In genomic region chr12:117968826-117969659, GRCh38 we compare ENCODE assay signal across 8 cellular contexts. TPM values are rescaled to one million over a fixed set of nuclear protein-coding genes. Genes with fewer than 3 reads are reported as not detected.
DNase-seq lines count a peak whose midpoint lies in the region; ATAC-seq and TF ChIP-seq lines count a peak whose summit lies in the region.

KSR2 (minus strand) TSS chr12:117968990; CDS start chr12:117968255, 735 bp downstream.

- POLR2A ChIA-PET in Panc1 (lab: Charles Lee), result no interaction called here

- in situ Hi-C loops in Panc1 (cut with HindIII; ENCODE audit: low pct_unique_long_range_greater_than_20kb, low sequenced_read_pairs), result no loop called here

- peak; percentile 69 for DNase-seq in Ammon's horn (ENCODE audit: low spot score)
- DNase-seq in GM19240 (ENCODE audit: insufficient read length, low spot score), result peak; percentile 41
- peak; percentile 62 for DNase-seq in HPDE6-E6E7 (ENCODE audit: extremely low spot score)
- no peak for DNase-seq in Panc1 (ENCODE audit: low read depth, low spot score)
- peak; percentile 42 for DNase-seq in activated naive CD4-positive, alpha-beta T cell treated with anti-CD3 and anti-CD28 coated beads, Interleukin-2, amount 50 U/mL, for 16 hours
- DNase-seq in iPS DF 19.7 (ENCODE audit: low read depth, low spot score), result peak; percentile 60

- H3K9me3 ChIP-seq in Panc1 (ENCODE audit: control insufficient read depth, insufficient read depth, low read depth, low read length), result 0 out of 2 replicates have a peak, but pooled peaks cover 4% of the 10 kb centered on the region
- H3K9me3 ChIP-seq in skeletal muscle satellite cell (replicated peaks; ENCODE audit: low read length), result no peaks in the 10 kb centered on the region

- intact Hi-C loops in Panc1 (cut with micrococcal nuclease; ENCODE audit: unreplicated experiment), result no loop called here

- no TSS peak for BruUV-seq in Panc1 (replicated peaks; lab: Mats Ljungman, UMichigan)

- H3K36me3 ChIP-seq in Panc1 (ENCODE audit: control insufficient read depth, insufficient read depth, low read length) (no peaks in the 10 kb centered on the region; the same call in 1 of the 2 replicates), skeletal muscle satellite cell (ENCODE audit: insufficient read depth, low read length) (no peaks in the 10 kb centered on the region)

- H3K4me2 ChIP-seq in skeletal muscle satellite cell (ENCODE audit: low read length), result peak within 1 kb of the TSS; percentile 79

- H3K4me3 ChIP-seq in Panc1 (ENCODE audit: low read depth in 2 of 2, low read length in 2 of 2) (peak within 1 kb of the TSS; percentile 49 to 53), skeletal muscle satellite cell (ENCODE audit: low read length) (peak within 1 kb of the TSS; percentile 59)

- no peak for TF ChIP-seq CTCF in Panc1 (IDR thresholded peaks at IDR 0.05)

- peak; percentile 89 for ATAC-seq in Panc1
- no peak for ATAC-seq in GM19455 (IDR thresholded peaks at IDR 0.05; ENCODE audit: unreplicated experiment)

- no peak within 1 kb of the TSS for H3K27ac ChIP-seq in Panc1 (ENCODE audit: low read length)

- CTCF ChIA-PET in Panc1 (lab: Charles Lee), result no interaction called here

- H3K9ac ChIP-seq in skeletal muscle satellite cell (ENCODE audit: low read depth, low read length), result no peak within 1 kb of the TSS

- no peaks in the 10 kb centered on the region for H3K4me1 ChIP-seq in Panc1 (ENCODE audit: control insufficient read depth, insufficient read depth, low read length)
- no peaks in the 10 kb centered on the region for H3K4me1 ChIP-seq in skeletal muscle satellite cell (ENCODE audit: control insufficient read depth, insufficient read depth, low read length)

- H3K27me3 ChIP-seq in Panc1 (ENCODE audit: control insufficient read depth, insufficient read depth, low read length), result peaks cover 28% of the 10 kb centered on the region
- peaks cover 37% of the 10 kb centered on the region for H3K27me3 ChIP-seq in skeletal muscle satellite cell (ENCODE audit: control insufficient read depth, insufficient read depth, low read length)

RNA-seq across cellular contexts. Expression of gene KSR2, which starts in this region (rescaled TPM):
- 0.15 TPM for total RNA-seq in Panc1 (2021; ENCODE audit: unreplicated experiment)
- 0.01 TPM for polyA plus RNA-seq in Panc1 (2012; ENCODE audit: insufficient read length)
- total RNA-seq in skeletal muscle satellite cell (2012; rRNA removed), result under 0.01 TPM in 2 replicates

Comparison
In these comparisons a context has a peak if more than half of its experiments do, and no peak if none do; other contexts are left out.
1. Peak in ATAC-seq and H3K4me3 ChIP-seq in Panc1; RNA of the gene not detected or under 1 TPM.